19 cellular contexts compared by ENCODE assay signal in the genomic region with DNA sequence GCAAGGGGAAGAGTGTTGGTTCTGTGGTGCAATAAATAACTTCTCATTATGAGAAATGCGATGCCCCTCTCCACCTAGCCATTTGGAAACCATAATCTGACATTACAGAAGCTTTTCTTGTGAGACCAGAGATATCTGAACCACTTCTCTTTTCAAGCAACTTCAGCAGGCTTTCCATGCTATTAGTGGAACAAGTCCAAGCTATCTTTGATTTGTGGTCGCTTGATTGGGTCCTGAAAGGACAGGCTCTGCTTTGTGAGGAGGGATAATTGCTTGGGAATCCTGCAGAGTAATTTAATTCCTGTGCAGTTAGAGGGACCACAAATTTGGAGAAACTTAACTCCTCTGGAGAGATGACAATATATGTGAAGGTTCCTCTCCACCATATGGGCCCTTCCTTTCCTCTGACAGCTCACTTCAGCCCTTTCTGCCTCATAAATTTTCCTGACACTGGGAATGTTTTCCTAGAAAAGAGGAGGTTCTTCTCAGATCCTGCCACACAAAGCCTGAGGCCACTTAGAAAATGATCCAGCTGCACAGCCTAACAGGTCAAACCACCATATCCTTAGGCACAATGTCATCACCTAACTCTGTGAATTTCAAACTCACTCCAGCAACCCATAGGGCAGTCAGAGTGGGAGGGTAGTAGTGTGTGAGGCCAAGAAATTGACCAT.
DNase-seq lines count a peak whose midpoint lies in the region; ATAC-seq, FAIRE-seq and TF ChIP-seq lines count a peak whose summit lies in the region.
"Had no signal": no experiment of that assay in that cellular context is flagged by ENCODE, and none has a peak within 500 bp of the region (broad histone marks: within the 10 kb centered on the region; RNA-seq: fewer than 3 reads in every experiment).

No MANE protein-coding gene starts in this region.

- peak overlapping the region in 1 of 2 donors; percentile 46 for H3K4me3 Mint-ChIP-seq in CD14-positive monocyte
- H3K4me3 Mint-ChIP-seq in nephron = peak overlapping the region in 1 of 3 experiments; percentile 7
- H3K4me3 Mint-ChIP-seq: activated CD4-positive, alpha-beta memory T cell treated with anti-CD3 and anti-CD28 coated beads, Interleukin-2, amount 10 ng/mL, durations not matched to agents 7 days and 5 days had no signal

- H3K4me1 Mint-ChIP-seq in CD14-positive monocyte (peaks cover 77% of the 10 kb centered on the region), nephron (peaks cover 47% of the 10 kb centered on the region)

- CTCF ChIA-PET in HEK293T (lab: Yijun Ruan, JAX) = interaction anchor here (0.6 to 1.7 kb wide), 2 partner anchors 10 to 282 kb away, joined by 3 to 4 read pairs; no protein-coding TSS in a partner anchor

- H3K9me3 Mint-ChIP-seq in CD14-positive monocyte (peaks cover 0 to 15% (median 6%) of the 10 kb centered on the region in 7 donors), nephron (no peaks in the 10 kb centered on the region)

- no peak for FAIRE-seq in frontal cortex (lab: Jason Lieb, UNC)
- FAIRE-seq: kidney, urothelium cell line had no signal

- TF ChIP-seq CTCF in CD14-positive monocyte (IDR thresholded peaks at IDR 0.05) = no peak
- TF ChIP-seq CTCF in nephron (IDR thresholded peaks at IDR 0.05; ENCODE audit: unreplicated experiment in 3 of 3) = no peak

- POLR2A ChIA-PET in HEK293T (lab: Yijun Ruan, JAX) = no interaction called here

- H3K27me3 Mint-ChIP-seq in CD14-positive monocyte (ENCODE audit: low read depth in 3 of 3) (peaks cover 0 to 2% (median 2%) of the 10 kb centered on the region in 3 donors), nephron (ENCODE audit: low read depth) (peaks cover 15% of the 10 kb centered on the region)

- intact Hi-C loops in CD14-positive monocyte (cut with micrococcal nuclease) = loop anchor here in 1 of 2 donors (10.0 kb wide), 1 partner anchor 100 kb away; no protein-coding TSS in a partner anchor

- ATAC-seq in GM18909 (IDR thresholded peaks at IDR 0.05; ENCODE audit: poor library complexity, unreplicated experiment) = no peak

- H3K27ac Mint-ChIP-seq in CD14-positive monocyte = peak overlapping the region; percentile 77 to 94 (median 88)
- H3K27ac Mint-ChIP-seq in nephron = peak overlapping the region; percentile 97 to 99 (median 98)
- H3K27ac Mint-ChIP-seq: activated CD4-positive, alpha-beta memory T cell treated with anti-CD3 and anti-CD28 coated beads, Interleukin-2, amount 10 ng/mL, durations not matched to agents 7 days and 5 days; activated T-helper 17 cell treated with anti-CD3 and anti-CD28 coated beads, Interleukin-2, amount 50 U/mL, for 72 hours had no signal

- DNase-seq in CD14-positive monocyte (ENCODE audit: low spot score) (no peak), HEK293T (ENCODE audit: extremely low spot score) (no peak), SKM-1 treated with dmso at 0.1 percent for 144 hours (lab: John Stamatoyannopoulos, UW; ENCODE audit: unreplicated experiment) (peak; percentile 93), NCI-H510A treated with DMSO at 0.1 percent for 48 hours (lab: John Stamatoyannopoulos, UW) (no peak), frontal cortex (ENCODE audit: low spot score in 2 of 2) (no peak), DMS114 treated with DMSO at 0.1 percent for 48 hours (lab: John Stamatoyannopoulos, UW; ENCODE audit: unreplicated experiment) (no peak)
- DNase-seq: activated CD4-positive, alpha-beta memory T cell treated with anti-CD3 and anti-CD28 coated beads, Interleukin-2, amount 10 ng/mL, durations not matched to agents 7 days and 5 days; anterior cingulate cortex; BE2C; cortex of kidney; DMS153; Kasumi-1; kidney; NCI-H1930; SJCRH30 had no signal

- H3K36me3 Mint-ChIP-seq in CD14-positive monocyte (peaks cover 8 to 10% of the 10 kb centered on the region in 2 donors), nephron (ENCODE audit: low read depth) (no peaks in the 10 kb centered on the region)

TF ChIP-seq in HEK293T, 16 proteins besides CTCF, POLR2A, EP300 and RAD21:
- TF ChIP-seq ARNT (IDR thresholded peaks at IDR 0.05) = no peak
- no peak for TF ChIP-seq NFRKB (IDR thresholded peaks at IDR 0.05)
- TF ChIP-seq TARDBP (IDR thresholded peaks at IDR 0.05) = no peak
- TF ChIP-seq FOXA1 (IDR thresholded peaks at IDR 0.05) = no peak
- peak; percentile 50; the same call in 1 of the 2 replicates for TF ChIP-seq CTBP1 (IDR thresholded peaks at IDR 0.05; ENCODE audit: borderline replicate concordance)
- TF ChIP-seq, protein P1, sequence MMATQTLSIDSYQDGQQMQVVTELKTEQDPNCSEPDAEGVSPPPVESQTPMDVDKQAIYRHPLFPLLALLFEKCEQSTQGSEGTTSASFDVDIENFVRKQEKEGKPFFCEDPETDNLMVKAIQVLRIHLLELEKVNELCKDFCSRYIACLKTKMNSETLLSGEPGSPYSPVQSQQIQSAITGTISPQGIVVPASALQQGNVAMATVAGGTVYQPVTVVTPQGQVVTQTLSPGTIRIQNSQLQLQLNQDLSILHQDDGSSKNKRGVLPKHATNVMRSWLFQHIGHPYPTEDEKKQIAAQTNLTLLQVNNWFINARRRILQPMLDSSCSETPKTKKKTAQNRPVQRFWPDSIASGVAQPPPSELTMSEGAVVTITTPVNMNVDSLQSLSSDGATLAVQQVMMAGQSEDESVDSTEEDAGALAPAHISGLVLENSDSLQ (IDR thresholded peaks at IDR 0.05) = peak; percentile 90
- no peak for TF ChIP-seq ZNF384 (IDR thresholded peaks at IDR 0.05)
- TF ChIP-seq ELF4 (IDR thresholded peaks at IDR 0.05) = no peak
- no peak for TF ChIP-seq L3MBTL2 (conservative IDR thresholded peaks at IDR 0.05)
